In genomic region chr19:48618916-48619691, GRCh38 we compare ENCODE assay signal across 1 cellular context.
A peak's percentile ranks its signal among the peaks of the same experiment; 100 is the strongest.
TF ChIP-seq lines count a peak whose summit lies in the region.

Gene RPL18, minus strand, starts transcription at chr19:48619178. Its CDS starts 35 bp downstream, at chr19:48619143.
Gene SPHK2, plus strand, starts transcription at chr19:48619506. Its CDS starts 1,009 bp downstream, at chr19:48620515.

TF ChIP-seq in HepG2, 621 proteins besides CTCF, POLR2A, EP300 and RAD21 (continued from another document and continues in another):
- TF ChIP-seq ZNF407 (CRISPR knock-in tag; IDR thresholded peaks at IDR 0.05; ENCODE audit: not compliant biosample characterization) (peak; percentile 88), AGO2 (optimal IDR thresholded peaks at IDR 0.05; ENCODE audit: low read depth, low read length) (peak; percentile 80), NFE2L2 (IDR thresholded peaks at IDR 0.05; ENCODE audit: low read length) (no peak), LCORL (IDR thresholded peaks at IDR 0.05) (no peak), LCORL (CRISPR knock-in tag; IDR thresholded peaks at IDR 0.05) (peak; percentile 88), ZFX (CRISPR knock-in tag; IDR thresholded peaks at IDR 0.05; ENCODE audit: low read depth) (peak; percentile 83), ZNF567 (CRISPR knock-in tag; IDR thresholded peaks at IDR 0.05; ENCODE audit: borderline replicate concordance) (0 out of 2 replicates have a peak, but pooled peaks have one; percentile 92), ZNF839 (CRISPR knock-in tag; IDR thresholded peaks at IDR 0.05; ENCODE audit: borderline replicate concordance) (0 out of 2 replicates have a peak, but pooled peaks have one; percentile 80), KDM1A (CRISPR knock-in tag; IDR thresholded peaks at IDR 0.05) (no peak), ZNF263 (CRISPR knock-in tag; IDR thresholded peaks at IDR 0.05) (peak; percentile 66), FUBP1 (CRISPR knock-in tag; IDR thresholded peaks at IDR 0.05; ENCODE audit: borderline replicate concordance) (peak; percentile 75; the same call in 1 of the 2 replicates), ZNF484 (CRISPR knock-in tag; IDR thresholded peaks at IDR 0.05; ENCODE audit: borderline replicate concordance, low read depth) (no peak), ZNF343 (CRISPR knock-in tag; IDR thresholded peaks at IDR 0.05) (peak; percentile 62; the same call in 1 of the 2 replicates), CSRNP1 (CRISPR knock-in tag; IDR thresholded peaks at IDR 0.05) (no peak; the same call in none of the 2 replicates), BRF2 (CRISPR knock-in tag; IDR thresholded peaks at IDR 0.05) (peak; percentile 78; the same call in 1 of the 2 replicates), ZMYM3 (CRISPR knock-in tag; IDR thresholded peaks at IDR 0.05) (no peak), NR3C1 (CRISPR knock-in tag; IDR thresholded peaks at IDR 0.05) (no peak), SMARCC2 (IDR thresholded peaks at IDR 0.05) (no peak), MXD4 (CRISPR knock-in tag; IDR thresholded peaks at IDR 0.05) (peak; percentile 88), CBX1 (IDR thresholded peaks at IDR 0.05; ENCODE audit: low read depth) (no peak), GATAD1 (CRISPR knock-in tag; IDR thresholded peaks at IDR 0.05) (peak; percentile 99), ZNF768 (CRISPR knock-in tag; IDR thresholded peaks at IDR 0.05) (peak; percentile 70), ZNF30 (CRISPR knock-in tag; IDR thresholded peaks at IDR 0.05) (no peak), NBN (conservative IDR thresholded peaks at IDR 0.05) (no peak), SKIL (CRISPR knock-in tag; IDR thresholded peaks at IDR 0.05; ENCODE audit: borderline replicate concordance) (0 out of 2 replicates have a peak, but pooled peaks have one; percentile 53), MXD1 (CRISPR knock-in tag; IDR thresholded peaks at IDR 0.05) (peak; percentile 79; the same call in 1 of the 2 replicates), HNRNPUL1 (IDR thresholded peaks at IDR 0.05; ENCODE audit: low read depth, low read length) (no peak), ZNF451 (CRISPR knock-in tag; IDR thresholded peaks at IDR 0.05) (0 out of 2 replicates have a peak, but pooled peaks have one; percentile 43), ATF2 (CRISPR knock-in tag; IDR thresholded peaks at IDR 0.05) (peak; percentile 94), KDM4B (CRISPR knock-in tag; IDR thresholded peaks at IDR 0.05) (peak; percentile 54; the same call in 1 of the 2 replicates), HNF1A (IDR thresholded peaks at IDR 0.05; ENCODE audit: low read depth) (no peak; the same call in 1 of the 2 replicates), HNF1A (CRISPR knock-in tag; IDR thresholded peaks at IDR 0.05; ENCODE audit: borderline replicate concordance) (peak; percentile 81; the same call in 1 of the 2 replicates), DRAP1 (CRISPR knock-in tag; IDR thresholded peaks at IDR 0.05) (peak; percentile 95), ZNF552 (CRISPR knock-in tag; IDR thresholded peaks at IDR 0.05; ENCODE audit: borderline replicate concordance) (0 out of 2 replicates have a peak, but pooled peaks have one; percentile 76), BRCA1 (CRISPR knock-in tag; IDR thresholded peaks at IDR 0.05) (0 out of 2 replicates have a peak, but pooled peaks have one; percentile 14)
